13 cellular contexts compared by ENCODE assay signal in the genomic region with DNA sequence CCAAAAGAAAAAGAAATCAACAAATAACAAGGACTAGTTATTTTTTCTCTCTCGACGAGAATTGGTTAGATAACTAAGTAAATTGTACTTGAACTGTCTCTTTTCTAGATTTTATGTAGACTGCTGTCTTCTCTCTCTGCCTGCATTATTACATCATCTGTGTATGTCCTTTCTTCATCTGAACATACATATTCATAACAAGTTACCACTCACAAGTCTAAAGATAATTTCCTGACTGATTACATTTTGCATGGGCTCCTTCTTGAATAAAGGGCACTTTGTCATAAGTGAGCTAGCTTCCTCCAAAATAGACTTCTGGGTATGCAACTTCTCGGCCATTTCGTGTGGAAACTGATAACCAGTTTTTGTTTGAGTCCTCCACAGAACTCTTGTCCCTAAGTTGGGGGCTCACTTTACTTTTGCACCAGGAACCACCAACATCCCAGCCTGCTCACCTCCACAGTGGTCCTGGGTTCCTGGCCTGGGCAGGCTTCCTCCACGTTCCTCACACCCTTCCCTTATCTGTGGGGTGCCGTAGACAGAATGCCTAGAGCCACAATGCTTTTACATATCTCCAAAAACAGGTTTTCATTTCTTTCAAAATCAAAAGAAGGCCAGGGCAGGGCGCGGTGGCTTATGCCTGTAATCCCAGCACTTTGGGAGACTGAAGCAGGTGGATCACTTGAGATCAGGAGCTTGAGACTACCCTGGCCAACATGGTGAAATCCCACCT. TPM values are rescaled to one million over a fixed set of nuclear protein-coding genes. Genes with fewer than 3 reads are reported as not detected.
DNase-seq lines count a peak whose midpoint lies in the region; ATAC-seq, FAIRE-seq and TF ChIP-seq lines count a peak whose summit lies in the region.
"Had no signal": no experiment of that assay in that cellular context is flagged by ENCODE, and none has a peak within 500 bp of the region (broad histone marks: within the 10 kb centered on the region; RNA-seq: fewer than 3 reads in every experiment).

No MANE protein-coding gene starts in this region.

- intact Hi-C loops in HepG2 (cut with micrococcal nuclease; ENCODE audit: unreplicated experiment) = loop anchor here (10.0 kb wide), 1 partner anchor 408 kb away; no protein-coding TSS in a partner anchor
- intact Hi-C loops in tibial artery (cut with DNase I; ENCODE audit: low total_unique reads) = no loop called here

- TF ChIP-seq POLR2A in HepG2 (IDR thresholded peaks at IDR 0.05; ENCODE audit: insufficient read depth in 1 of 2, low read depth in 2 of 2, low read length in 2 of 2) = no peak

- H3K4me2 ChIP-seq in HepG2 (ENCODE audit: low read depth, low read length) = peak overlapping the region; percentile 7; the same call in 1 of the 2 replicates

- H2AFZ ChIP-seq in HepG2 (ENCODE audit: low read length) = no peak overlapping the region

- TF ChIP-seq CTCF in HepG2 (CRISPR knock-in tag; IDR thresholded peaks at IDR 0.05) (no peak), tibial artery (IDR thresholded peaks at IDR 0.05) (no peak)

- H3K79me2 ChIP-seq in HepG2 (ENCODE audit: insufficient read depth, low read length) = no peaks in the 10 kb centered on the region

- FAIRE-seq in HepG2 (lab: Jason Lieb, UNC) = no peak
- FAIRE-seq: islet of Langerhans had no signal

- peak overlapping the region; percentile 76 for H3K27ac Mint-ChIP-seq in activated T-cell treated with anti-CD3 and anti-CD28 coated beads, Interleukin-2, amount 50 U/mL, for 72 hours
- peak overlapping the region; percentile 87 to 96 for H3K27ac Mint-ChIP-seq in activated naive CD4-positive, alpha-beta T cell treated with anti-CD3 and anti-CD28 coated beads, Interleukin-2, amount 50 U/mL, for 72 hours
- H3K27ac Mint-ChIP-seq: endodermal cell had no signal

- H3K9me3 Mint-ChIP-seq in activated T-cell treated with anti-CD3 and anti-CD28 coated beads, Interleukin-2, amount 50 U/mL, for 72 hours = no peaks in the 10 kb centered on the region
- H3K9me3 Mint-ChIP-seq in activated T-cell treated with anti-CD3 and anti-CD28 coated beads, Interleukin-2, amount 50 U/mL, for 4 hours = no peaks in the 10 kb centered on the region
- peaks cover 0 to 5% of the 10 kb centered on the region in 2 donors for H3K9me3 Mint-ChIP-seq in activated naive CD4-positive, alpha-beta T cell treated with anti-CD3 and anti-CD28 coated beads, Interleukin-2, amount 50 U/mL, for 72 hours
- H3K9me3 Mint-ChIP-seq: endodermal cell had no signal

- in situ Hi-C loops in HepG2 (cut with HindIII; ENCODE audit: extremely low pct_ligation_motif_present, low pct_unique_long_range_greater_than_20kb) = no loop called here

- no peaks in the 10 kb centered on the region for H3K36me3 ChIP-seq in HepG2 (replicated peaks in 1 of 2; ENCODE audit: control insufficient read depth in 1 of 2, insufficient read depth in 2 of 2, low read length in 2 of 2)
- H3K36me3 ChIP-seq in thymus (ENCODE audit: control insufficient read depth, insufficient read depth) = no peaks in the 10 kb centered on the region
- H3K36me3 ChIP-seq in tibial artery = no peaks in the 10 kb centered on the region

- H4K20me1 ChIP-seq in HepG2 (ENCODE audit: insufficient read depth, low read length) = no peaks in the 10 kb centered on the region

- no peak for DNase-seq in activated T-cell treated with anti-CD3 and anti-CD28 coated beads, Interleukin-2, amount 50 U/mL, for 72 hours
- DNase-seq in activated T-cell treated with anti-CD3 and anti-CD28 coated beads, Interleukin-2, amount 50 U/mL, for 4 hours = no peak
- DNase-seq in activated naive CD4-positive, alpha-beta T cell treated with anti-CD3 and anti-CD28 coated beads, Interleukin-2, amount 50 U/mL, for 72 hours (ENCODE audit: low spot score in 2 of 2) = no peak
- DNase-seq in HepG2 (ENCODE audit: low spot score) (no peak), left lobe of liver (ENCODE audit: low spot score) (no peak), tibial artery (no peak)
- DNase-seq: endodermal cell, KG1, retina, SW 1271 had no signal

- no peak for ATAC-seq in activated T-cell treated with anti-CD3 and anti-CD28 coated beads, Interleukin-2, amount 50 U/mL, for 72 hours (replicated peaks in 1 of 2)
- no peak for ATAC-seq in activated T-cell treated with anti-CD3 and anti-CD28 coated beads, Interleukin-2, amount 50 U/mL, for 4 hours
- no peak for ATAC-seq in activated naive CD4-positive, alpha-beta T cell treated with anti-CD3 and anti-CD28 coated beads, Interleukin-2, amount 50 U/mL, for 72 hours
- ATAC-seq in HepG2 (no peak), HG03108 (IDR thresholded peaks at IDR 0.05; ENCODE audit: unreplicated experiment) (no peak), left lobe of liver (no peak)

- H3K4me3 ChIP-seq in HepG2 (replicated peaks in 1 of 3; ENCODE audit: insufficient read depth in 1 of 3, low read depth in 2 of 3, low read length in 3 of 3) (no peak overlapping the region), thymus (ENCODE audit: low read length) (no peak overlapping the region), tibial artery (no peak overlapping the region)

- no peaks in the 10 kb centered on the region; a peak in 2 of 5 replicates for H3K27me3 ChIP-seq in HepG2 (ENCODE audit: control insufficient read depth in 1 of 2, insufficient read depth in 2 of 2, low read length in 2 of 2)
- H3K27me3 ChIP-seq in thymus (ENCODE audit: control insufficient read depth, insufficient read depth) = no peaks in the 10 kb centered on the region
- no peaks in the 10 kb centered on the region for H3K27me3 ChIP-seq in tibial artery

- no peak overlapping the region for H3K9ac ChIP-seq in HepG2 (ENCODE audit: insufficient read depth, low read depth, low read length)

- no peak for TF ChIP-seq RAD21 in HepG2 (CRISPR knock-in tag; IDR thresholded peaks at IDR 0.05)

- H3K9me3 ChIP-seq in HepG2 (ENCODE audit: low read length) = no peaks in the 10 kb centered on the region
- H3K9me3 ChIP-seq in thymus (ENCODE audit: control insufficient read depth) = no peaks in the 10 kb centered on the region
- H3K9me3 ChIP-seq in tibial artery = no peaks in the 10 kb centered on the region

- POLR2A ChIA-PET in HepG2 (lab: Yijun Ruan, JAX) = no interaction called here

- peak overlapping the region in 1 of 2 donors; percentile 41 for H3K4me3 Mint-ChIP-seq in activated T-cell treated with anti-CD3 and anti-CD28 coated beads, Interleukin-2, amount 50 U/mL, for 72 hours
- no peak overlapping the region for H3K4me3 Mint-ChIP-seq in activated T-cell treated with anti-CD3 and anti-CD28 coated beads, Interleukin-2, amount 50 U/mL, for 4 hours
- H3K4me3 Mint-ChIP-seq: endodermal cell had no signal

- CTCF ChIA-PET in HepG2 (lab: Yijun Ruan, JAX; ENCODE audit: low intra/inter-chr PET ratio, low total read pairs) = no interaction called here

- 19% methylated on average over 8 of the region's 8 CpGs for WGBS in HepG2 (ENCODE audit: low lambda C conversion rate)
- WGBS in thymus = 92% methylated on average over 8 of the region's 8 CpGs

- H3K4me1 Mint-ChIP-seq in activated T-cell treated with anti-CD3 and anti-CD28 coated beads, Interleukin-2, amount 50 U/mL, for 72 hours (ENCODE audit: low read depth) = peaks cover 59% of the 10 kb centered on the region
- peaks cover 61% of the 10 kb centered on the region for H3K4me1 Mint-ChIP-seq in activated T-cell treated with anti-CD3 and anti-CD28 coated beads, Interleukin-2, amount 50 U/mL, for 4 hours (ENCODE audit: low read depth)

- BruUV-seq in HepG2 (replicated peaks; lab: Mats Ljungman, UMichigan) = no TSS peak

- H3K27me3 Mint-ChIP-seq in activated T-cell treated with anti-CD3 and anti-CD28 coated beads, Interleukin-2, amount 50 U/mL, for 72 hours (ENCODE audit: low read depth) = no peaks in the 10 kb centered on the region
- no peaks in the 10 kb centered on the region for H3K27me3 Mint-ChIP-seq in activated T-cell treated with anti-CD3 and anti-CD28 coated beads, Interleukin-2, amount 50 U/mL, for 4 hours (ENCODE audit: low read depth)

- H3K36me3 Mint-ChIP-seq in activated T-cell treated with anti-CD3 and anti-CD28 coated beads, Interleukin-2, amount 50 U/mL, for 72 hours (ENCODE audit: insufficient read depth in 2 of 2) = no peaks in the 10 kb centered on the region
- H3K36me3 Mint-ChIP-seq in activated T-cell treated with anti-CD3 and anti-CD28 coated beads, Interleukin-2, amount 50 U/mL, for 4 hours (ENCODE audit: insufficient read depth) = no peaks in the 10 kb centered on the region
- H3K36me3 Mint-ChIP-seq in activated naive CD4-positive, alpha-beta T cell treated with anti-CD3 and anti-CD28 coated beads, Interleukin-2, amount 50 U/mL, for 72 hours = no peaks in the 10 kb centered on the region

- no peak for TF ChIP-seq EP300 in HepG2 (IDR thresholded peaks at IDR 0.05; ENCODE audit: low read depth in 2 of 2, low read length in 2 of 2)
- no peak for TF ChIP-seq EP300 in HepG2 (CRISPR knock-in tag; IDR thresholded peaks at IDR 0.05; ENCODE audit: borderline replicate concordance)

- peaks cover 56% of the 10 kb centered on the region for H3K4me1 ChIP-seq in HepG2 (ENCODE audit: insufficient read depth, low read length)
- no peaks in the 10 kb centered on the region for H3K4me1 ChIP-seq in thymus (ENCODE audit: control insufficient read depth, insufficient read depth, low read length)
- H3K4me1 ChIP-seq in tibial artery = peaks cover 0 to 5% (median 2%) of the 10 kb centered on the region in 4 donors

- H3K27ac ChIP-seq in HepG2 (ENCODE audit: extremely low read length, insufficient read depth, low read length) (no peak overlapping the region), thymus (ENCODE audit: low read depth) (peak overlapping the region; percentile 68), tibial artery (no peak overlapping the region)

RNA-seq across cellular contexts. Expression of gene DDX47, which starts 6.2 kb away (rescaled TPM):
- 10 to 100 TPM; 58.2 to 67.8 TPM for total RNA-seq in activated T-cell treated with anti-CD3 and anti-CD28 coated beads, Interleukin-2, amount 50 U/mL, for 72 hours
- total RNA-seq in activated T-cell treated with anti-CD3 and anti-CD28 coated beads, Interleukin-2, amount 50 U/mL, for 4 hours = 100 to 1,000 TPM; 128 to 141 (median 137) TPM
- 100 to 1,000 TPM in 1 of 2 donors, 10 to 100 TPM in 1; 94.7 to 109 TPM for total RNA-seq in activated naive CD4-positive, alpha-beta T cell treated with anti-CD3 and anti-CD28 coated beads, Interleukin-2, amount 50 U/mL, for 72 hours
- total RNA-seq in HepG2 (2016; rRNA removed; fragmentation: Illumina TruSeq; extraction: Trizol) (78.7 and 101 TPM in 2 replicates), left lobe of liver (22.7 TPM)
- 17.1 and 20.5 TPM in 2 replicates for total RNA-seq in HepG2 (2016; cell fraction: cytosol; rRNA removed; fragmentation: Illumina TruSeq; extraction: Trizol; ENCODE audit: low read depth)
- total RNA-seq in HepG2 (2016; cell fraction: insoluble cytoplasmic fraction; rRNA removed; fragmentation: Illumina TruSeq; extraction: Trizol) = 83.5 and 95.5 TPM in 2 replicates
- total RNA-seq in HepG2 (2016; cell fraction: membrane; rRNA removed; fragmentation: Illumina TruSeq; extraction: Trizol) = 25.9 and 31.6 TPM in 2 replicates
- 58.7 and 68.9 TPM in 2 replicates for total RNA-seq in HepG2 (2016; cell fraction: nucleus; rRNA removed; fragmentation: Illumina TruSeq; extraction: Trizol)
- polyA plus RNA-seq in HepG2 (2011; rRNA removed) (37.3 and 48.5 TPM in 2 replicates), thymus (49.4 TPM)
- polyA plus RNA-seq in HepG2 (2011; cell fraction: cytosol; rRNA removed) = 26.7 and 40.8 TPM in 2 replicates
- 72.4 and 75.0 TPM in 2 replicates for polyA plus RNA-seq in HepG2 (2011; cell fraction: nucleus; rRNA removed)
- 36.4 and 46.7 TPM in 2 replicates for polyA plus RNA-seq in HepG2 (2012)
- 6.7 and 8.1 TPM in 2 replicates for polyA plus RNA-seq in HepG2 (2016; cell fraction: cytosol; fragmentation: Illumina TruSeq; extraction: Trizol; ENCODE audit: low read depth)
- polyA plus RNA-seq in HepG2 (2016; cell fraction: insoluble cytoplasmic fraction; fragmentation: Illumina TruSeq; extraction: Trizol; ENCODE audit: low read depth) = 82.3 and 82.4 TPM in 2 replicates
- polyA plus RNA-seq in HepG2 (2016; cell fraction: membrane; fragmentation: Illumina TruSeq; extraction: Trizol; ENCODE audit: low read depth) = 12.6 and 15.8 TPM in 2 replicates
- 68.6 and 70.6 TPM in 2 replicates for polyA plus RNA-seq in HepG2 (2016; cell fraction: nucleus; fragmentation: Illumina TruSeq; extraction: Trizol; ENCODE audit: insufficient read depth, low read depth)
- polyA minus RNA-seq in HepG2 (2011; rRNA and poly(A)+ RNA removed; ENCODE audit: low replicate concordance) = 25.7 and 60.1 TPM in 2 replicates
- 26.0 and 29.4 TPM in 2 replicates for polyA minus RNA-seq in HepG2 (2011; cell fraction: cytosol; rRNA and poly(A)+ RNA removed)
- 68.6 and 82.9 TPM in 2 replicates for polyA minus RNA-seq in HepG2 (2011; cell fraction: nucleus; rRNA and poly(A)+ RNA removed)

RNA-seq across cellular contexts. Expression of gene APOLD1, which starts 21.5 kb away (rescaled TPM):
- 10 to 100 TPM; 10.4 to 12.8 TPM for total RNA-seq in activated T-cell treated with anti-CD3 and anti-CD28 coated beads, Interleukin-2, amount 50 U/mL, for 72 hours
- total RNA-seq in activated T-cell treated with anti-CD3 and anti-CD28 coated beads, Interleukin-2, amount 50 U/mL, for 4 hours = 1 to 10 TPM; 1.2 to 1.6 (median 1.6) TPM
- 1 to 10 TPM; 5.2 to 6.5 TPM for total RNA-seq in activated naive CD4-positive, alpha-beta T cell treated with anti-CD3 and anti-CD28 coated beads, Interleukin-2, amount 50 U/mL, for 72 hours
- total RNA-seq in HepG2 (2016; rRNA removed; fragmentation: Illumina TruSeq; extraction: Trizol) = 0.20 TPM in 1 of 2 replicates, not detected in the other
- total RNA-seq in HepG2 (2016; cell fraction: cytosol; rRNA removed; fragmentation: Illumina TruSeq; extraction: Trizol; ENCODE audit: low read depth) = 0.10 TPM in 1 of 2 replicates, not detected in the other
- total RNA-seq in HepG2 (2016; cell fraction: insoluble cytoplasmic fraction; rRNA removed; fragmentation: Illumina TruSeq; extraction: Trizol) = 0.06 and 0.13 TPM in 2 replicates
- total RNA-seq in HepG2 (2016; cell fraction: membrane; rRNA removed; fragmentation: Illumina TruSeq; extraction: Trizol) = 0.06 and 0.48 TPM in 2 replicates
- 0.09 and 0.37 TPM in 2 replicates for total RNA-seq in HepG2 (2016; cell fraction: nucleus; rRNA removed; fragmentation: Illumina TruSeq; extraction: Trizol)
- polyA plus RNA-seq in HepG2 (2011; rRNA removed) = 0.16 and 0.84 TPM in 2 replicates
- 0.05 and 0.30 TPM in 2 replicates for polyA plus RNA-seq in HepG2 (2011; cell fraction: cytosol; rRNA removed)
- 0.13 and 0.14 TPM in 2 replicates for polyA plus RNA-seq in HepG2 (2011; cell fraction: nucleus; rRNA removed)
- polyA plus RNA-seq in HepG2 (2012) = 0.19 and 0.62 TPM in 2 replicates
- 0.25 and 0.29 TPM in 2 replicates for polyA plus RNA-seq in HepG2 (2016; cell fraction: cytosol; fragmentation: Illumina TruSeq; extraction: Trizol; ENCODE audit: low read depth)
- 0.04 and 0.07 TPM in 2 replicates for polyA plus RNA-seq in HepG2 (2016; cell fraction: insoluble cytoplasmic fraction; fragmentation: Illumina TruSeq; extraction: Trizol; ENCODE audit: low read depth)
- not detected in 2 replicates for polyA plus RNA-seq in HepG2 (2016; cell fraction: membrane; fragmentation: Illumina TruSeq; extraction: Trizol; ENCODE audit: low read depth)
- polyA plus RNA-seq in HepG2 (2016; cell fraction: nucleus; fragmentation: Illumina TruSeq; extraction: Trizol; ENCODE audit: insufficient read depth, low read depth) = 1.4 TPM in 1 of 2 replicates, not detected in the other
- 0.66 and 1.8 TPM in 2 replicates for polyA minus RNA-seq in HepG2 (2011; rRNA and poly(A)+ RNA removed; ENCODE audit: low replicate concordance)
- polyA minus RNA-seq in HepG2 (2011; cell fraction: cytosol; rRNA and poly(A)+ RNA removed) = 0.18 TPM in 1 of 2 replicates, not detected in the other
- 0.50 and 1.7 TPM in 2 replicates for polyA minus RNA-seq in HepG2 (2011; cell fraction: nucleus; rRNA and poly(A)+ RNA removed)
- 13.9 TPM for polyA plus RNA-seq in thymus
- total RNA-seq in left lobe of liver = 1.5 TPM
